Comparison of ENCODE assay signal across 13 cellular contexts in genomic region chr3:150497956-150498355, GRCh38. TPM values are rescaled to one million over a fixed set of nuclear protein-coding genes. Genes with fewer than 3 reads are reported as not detected.
DNase-seq lines count a peak whose midpoint lies in the region; ATAC-seq lines count a peak whose summit lies in the region.
"Had no signal": no experiment of that assay in that cellular context is flagged by ENCODE, and none has a peak within 500 bp of the region (broad histone marks: within the 10 kb centered on the region; RNA-seq: fewer than 3 reads in every experiment).

No MANE protein-coding gene starts in this region.

- H3K4me3 ChIP-seq in skeletal muscle cell (ENCODE audit: low read depth, low read length) = no peak overlapping the region
- H3K4me3 ChIP-seq: stomach had no signal

- DNase-seq in H4 (ENCODE audit: low spot score) = peak; percentile 63
- DNase-seq in RKO (ENCODE audit: low spot score) = peak; percentile 54
- DNase-seq in dedifferentiated amniotic fluid mesenchymal stem cell (ENCODE audit: extremely low spot score) = peak; percentile 26
- DNase-seq in skeletal muscle cell (ENCODE audit: low read depth) = peak; percentile 10
- no peak for DNase-seq in activated naive CD4-positive, alpha-beta T cell treated with Interleukin-2 at 50 U/mL for 16 hours
- DNase-seq in stimulated activated CD4-positive, alpha-beta T cell treated with anti-CD3 and anti-CD28 coated beads, Interleukin-2, amount 100 ng/mL, for 24 hours = no peak
- DNase-seq: activated naive CD4-positive, alpha-beta T cell treated with anti-CD3 and anti-CD28 coated beads, Interleukin-2, amount 50 U/mL, for 16 hours; NCI-H1105; NCI-H526; posterior cingulate gyrus; stimulated activated CD4-positive, alpha-beta T cell treated with anti-CD3 and anti-CD28 coated beads, Interleukin-4, amount 100 ng/mL, for 24 hours; stomach had no signal

- no peak for ATAC-seq in GM19351 (IDR thresholded peaks at IDR 0.05; ENCODE audit: unreplicated experiment)

RNA-seq across cellular contexts. Expression of gene SERP1, which starts 48.3 kb away (rescaled TPM):
- 138 and 159 TPM in 2 replicates for total RNA-seq in H4 (2014; rRNA removed; shearing (Covaris generic))

RNA-seq across cellular contexts. Expression of gene EIF2A, which starts 48.6 kb away (rescaled TPM):
- 167 and 230 TPM in 2 replicates for total RNA-seq in H4 (2014; rRNA removed; shearing (Covaris generic))

Comparison
In these comparisons a context has a peak if more than half of its experiments do, and no peak if none do; other contexts are left out.
1. DNase-seq: peak in H4 (single experiment), RKO (single experiment), dedifferentiated amniotic fluid mesenchymal stem cell (single experiment) and skeletal muscle cell (single experiment); none in activated naive CD4-positive, alpha-beta T cell treated with Interleukin-2 at 50 U/mL for 16 hours (single experiment) and stimulated activated CD4-positive, alpha-beta T cell treated with anti-CD3 and anti-CD28 coated beads, Interleukin-2, amount 100 ng/mL, for 24 hours (0 of 2).